ENCODE assay signal across 16 cellular contexts in the genomic region with DNA sequence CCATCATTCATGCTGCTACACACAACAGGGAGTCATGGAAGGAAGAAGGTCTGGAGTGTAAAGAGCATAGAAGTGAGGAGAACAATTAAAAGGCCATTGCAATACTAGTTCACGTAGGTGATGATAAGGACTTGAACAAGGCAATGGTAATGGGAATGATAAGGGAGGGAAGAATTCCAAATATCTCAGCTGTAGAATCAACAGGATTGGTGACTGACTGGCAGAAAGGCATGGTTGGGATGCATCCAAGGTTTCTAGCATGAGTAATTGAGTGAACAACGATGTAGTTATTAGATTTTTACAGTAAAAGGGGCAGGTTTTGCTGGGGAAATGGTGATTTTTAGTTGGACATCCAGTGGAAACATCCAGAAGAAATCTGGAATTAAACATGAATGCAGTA. TPM values are rescaled to one million over a fixed set of nuclear protein-coding genes. Genes with fewer than 3 reads are reported as not detected.
DNase-seq lines count a peak whose midpoint lies in the region; TF ChIP-seq lines count a peak whose summit lies in the region.
"Had no signal": no experiment of that assay in that cellular context is flagged by ENCODE, and none has a peak within 500 bp of the region (broad histone marks: within the 10 kb centered on the region; RNA-seq: fewer than 3 reads in every experiment).

No MANE protein-coding gene starts in this region.

- no peaks in the 10 kb centered on the region for H3K36me3 Mint-ChIP-seq in nephron (ENCODE audit: low read depth)

- H3K27ac Mint-ChIP-seq in nephron: no peak overlapping the region

- peaks cover 24% of the 10 kb centered on the region for H3K4me1 Mint-ChIP-seq in nephron

- H3K4me3 Mint-ChIP-seq in nephron: peak overlapping the region; percentile 3 to 68 (median 35)

- no peak for TF ChIP-seq CTCF in cardiac fibroblast (IDR thresholded peaks at IDR 0.05; ENCODE audit: low read depth, low read length)
- TF ChIP-seq CTCF in nephron (IDR thresholded peaks at IDR 0.05; ENCODE audit: unreplicated experiment in 3 of 3): no peak
- no peak for TF ChIP-seq CTCF in WERI-Rb-1 (IDR thresholded peaks at IDR 0.05; ENCODE audit: low read depth, low read length)

- H3K9me3 ChIP-seq in WERI-Rb-1 (ENCODE audit: severe bottlenecking) (no peaks in the 10 kb centered on the region), SJCRH30 (replicated peaks) (no peaks in the 10 kb centered on the region)

- peak; percentile 67 for DNase-seq in ELR (ENCODE audit: low read depth)
- DNase-seq in NCI-H226: peak; percentile 90
- peak; percentile 26 to 42 for DNase-seq in cardiac fibroblast (ENCODE audit: low read depth in 2 of 2)
- no peak for DNase-seq in globus pallidus (ENCODE audit: low spot score)
- no peak for DNase-seq in WERI-Rb-1
- no peak for DNase-seq in 8988T
- DNase-seq in SJCRH30: no peak
- DNase-seq: activated naive CD4-positive, alpha-beta T cell treated with anti-CD3 and anti-CD28 coated beads, Interleukin-2, amount 50 U/mL, for 16 hours; H7; NCI-H1417 treated with DMSO at 0.1 percent for 48 hours; NCI-H2227 treated with DMSO at 0.1 percent for 48 hours had no signal

- no peaks in the 10 kb centered on the region for H3K27me3 Mint-ChIP-seq in nephron (ENCODE audit: low read depth)

- H3K4me3 ChIP-seq in cardiac fibroblast (replicated peaks in 1 of 2; ENCODE audit: low read depth in 2 of 2, low read length in 2 of 2) (no peak overlapping the region), WERI-Rb-1 (ENCODE audit: low read depth, low read length) (no peak overlapping the region), SJCRH30 (no peak overlapping the region)
- H3K4me3 ChIP-seq: BLaER1 treated with 17β-estradiol and CSF1 and Interleukin-3, amounts not matched to agents 10 nM and 100 nM had no signal

- H3K27ac ChIP-seq in WERI-Rb-1 (no peak overlapping the region), SJCRH30 (no peak overlapping the region)
- H3K27ac ChIP-seq: BLaER1 treated with 17β-estradiol and CSF1 and Interleukin-3, amounts not matched to agents 10 nM and 100 nM; parathyroid adenoma had no signal

- H3K9me3 Mint-ChIP-seq in nephron: peaks cover 7% of the 10 kb centered on the region

- peaks cover 4% of the 10 kb centered on the region; the same call in 1 of the 2 replicates for H3K4me1 ChIP-seq in SJCRH30

- H3K27me3 ChIP-seq in WERI-Rb-1 (ENCODE audit: insufficient read depth, low read depth, severe bottlenecking) (no peaks in the 10 kb centered on the region), SJCRH30 (no peaks in the 10 kb centered on the region; the same call in 1 of the 2 replicates)
- H3K27me3 ChIP-seq: BLaER1 treated with 17β-estradiol and CSF1 and Interleukin-3, amounts not matched to agents 10 nM and 100 nM had no signal

- H3K36me3 ChIP-seq in WERI-Rb-1 (no peaks in the 10 kb centered on the region; the same call in 1 of the 2 replicates), SJCRH30 (no peaks in the 10 kb centered on the region)

RNA-seq across cellular contexts. Expression of gene SEC62, which starts 2.4 kb away (rescaled TPM):
- total RNA-seq in SJCRH30 (2014; rRNA removed; shearing (Covaris generic)): 41.3 and 45.1 TPM in 2 replicates

RNA-seq across cellular contexts. Expression of gene SAMD7, which starts 52.8 kb away (rescaled TPM):
- not detected in 2 replicates for total RNA-seq in SJCRH30 (2014; rRNA removed; shearing (Covaris generic))
- total RNA-seq: cerebellum, Daoy, H7 had no signal

Comparison
In these comparisons a context has a peak if more than half of its experiments do, and no peak if none do; other contexts are left out.
1. DNase-seq: peak in ELR (single experiment), NCI-H226 (single experiment) and cardiac fibroblast (2 of 2); none in globus pallidus (single experiment), WERI-Rb-1 (single experiment), 8988T (single experiment) and SJCRH30 (0 of 2).